ENCODE assay signal across 1 cellular context in the genomic region with DNA sequence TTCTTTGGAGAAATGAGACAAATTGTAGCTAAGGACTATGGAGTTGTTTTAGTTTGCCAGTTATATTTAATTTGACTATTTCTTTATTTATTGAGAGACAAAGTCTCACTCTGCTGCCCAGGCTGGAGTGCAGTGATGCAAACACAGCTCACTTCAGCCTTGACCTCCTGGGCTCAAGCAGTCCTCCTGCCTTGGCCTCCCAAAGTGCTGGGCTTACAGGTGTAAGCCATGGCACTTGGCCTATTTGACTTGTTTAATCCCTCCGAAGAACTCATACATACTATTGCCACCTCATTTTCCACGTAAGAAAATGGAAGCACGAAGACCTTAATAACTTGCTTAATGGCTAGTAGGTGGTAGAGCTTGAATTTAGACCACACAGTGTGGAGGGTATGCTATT.
TF ChIP-seq lines count a peak whose summit lies in the region.

No MANE protein-coding gene starts in this region.

TF ChIP-seq in SK-N-SH, 30 proteins besides CTCF, POLR2A, EP300 and RAD21:
- TF ChIP-seq CHD2 (IDR thresholded peaks at IDR 0.05; ENCODE audit: low read length, partially characterized antibody) = no peak
- TF ChIP-seq, protein P1, sequence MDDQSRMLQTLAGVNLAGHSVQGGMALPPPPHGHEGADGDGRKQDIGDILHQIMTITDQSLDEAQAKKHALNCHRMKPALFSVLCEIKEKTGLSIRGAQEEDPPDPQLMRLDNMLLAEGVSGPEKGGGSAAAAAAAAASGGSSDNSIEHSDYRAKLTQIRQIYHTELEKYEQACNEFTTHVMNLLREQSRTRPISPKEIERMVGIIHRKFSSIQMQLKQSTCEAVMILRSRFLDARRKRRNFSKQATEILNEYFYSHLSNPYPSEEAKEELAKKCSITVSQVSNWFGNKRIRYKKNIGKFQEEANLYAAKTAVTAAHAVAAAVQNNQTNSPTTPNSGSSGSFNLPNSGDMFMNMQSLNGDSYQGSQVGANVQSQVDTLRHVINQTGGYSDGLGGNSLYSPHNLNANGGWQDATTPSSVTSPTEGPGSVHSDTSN (IDR thresholded peaks at IDR 0.05) = no peak
- TF ChIP-seq SMC3 (IDR thresholded peaks at IDR 0.05; ENCODE audit: low read depth, low read length) = no peak
- no peak for TF ChIP-seq RCOR1 (IDR thresholded peaks at IDR 0.05; ENCODE audit: low read length)
- no peak for TF ChIP-seq JUND (IDR thresholded peaks at IDR 0.05)
- TF ChIP-seq RFX5 (IDR thresholded peaks at IDR 0.05; ENCODE audit: low read length) = no peak
- no peak for TF ChIP-seq MXI1 (IDR thresholded peaks at IDR 0.05; ENCODE audit: low read depth, low read length)
- TF ChIP-seq, protein P2, sequence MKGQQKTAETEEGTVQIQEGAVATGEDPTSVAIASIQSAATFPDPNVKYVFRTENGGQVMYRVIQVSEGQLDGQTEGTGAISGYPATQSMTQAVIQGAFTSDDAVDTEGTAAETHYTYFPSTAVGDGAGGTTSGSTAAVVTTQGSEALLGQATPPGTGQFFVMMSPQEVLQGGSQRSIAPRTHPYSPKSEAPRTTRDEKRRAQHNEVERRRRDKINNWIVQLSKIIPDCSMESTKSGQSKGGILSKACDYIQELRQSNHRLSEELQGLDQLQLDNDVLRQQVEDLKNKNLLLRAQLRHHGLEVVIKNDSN (IDR thresholded peaks at IDR 0.05; ENCODE audit: borderline replicate concordance, low read depth) = no peak
- TF ChIP-seq TEAD4 (IDR thresholded peaks at IDR 0.05; ENCODE audit: borderline replicate concordance, insufficient read depth) = no peak
- TF ChIP-seq POLR2AphosphoS5 (IDR thresholded peaks at IDR 0.05; ENCODE audit: low read depth, low read length) = no peak
- TF ChIP-seq FOXM1 (IDR thresholded peaks at IDR 0.05; ENCODE audit: low read depth) = no peak
- TF ChIP-seq, protein P3, sequence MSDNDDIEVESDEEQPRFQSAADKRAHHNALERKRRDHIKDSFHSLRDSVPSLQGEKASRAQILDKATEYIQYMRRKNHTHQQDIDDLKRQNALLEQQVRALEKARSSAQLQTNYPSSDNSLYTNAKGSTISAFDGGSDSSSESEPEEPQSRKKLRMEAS (IDR thresholded peaks at IDR 0.05; ENCODE audit: low read depth) = no peak
- TF ChIP-seq GATA2 (CRISPR knock-in tag; IDR thresholded peaks at IDR 0.05) = no peak
- TF ChIP-seq TCF12 (IDR thresholded peaks at IDR 0.05) = no peak
- no peak for TF ChIP-seq SIN3A (IDR thresholded peaks at IDR 0.05; ENCODE audit: borderline replicate concordance, low read depth, low read length)
- no peak for TF ChIP-seq EZH2phosphoT487 (IDR thresholded peaks at IDR 0.05; ENCODE audit: borderline replicate concordance, low read depth)
- TF ChIP-seq ELF1 (IDR thresholded peaks at IDR 0.05) = no peak
- no peak for TF ChIP-seq NRF1 (IDR thresholded peaks at IDR 0.05; ENCODE audit: low read depth, low read length)
